22 cellular contexts compared by ENCODE assay signal in genomic region chr17:16952401-16952800, GRCh38. TPM values are rescaled to one million over a fixed set of nuclear protein-coding genes. Genes with fewer than 3 reads are reported as not detected.
DNase-seq lines count a peak whose midpoint lies in the region; ATAC-seq and TF ChIP-seq lines count a peak whose summit lies in the region.
"Had no signal": no experiment of that assay in that cellular context is flagged by ENCODE, and none has a peak within 500 bp of the region (broad histone marks: within the 10 kb centered on the region; RNA-seq: fewer than 3 reads in every experiment).

No MANE protein-coding gene starts in this region.

- intact Hi-C loops in activated CD8-positive, alpha-beta T cell treated with anti-CD3 and anti-CD28 coated beads for 36 hours (cut with micrococcal nuclease): no loop called here

- ATAC-seq in activated CD8-positive, alpha-beta T cell treated with anti-CD3 and anti-CD28 coated beads, Interleukin-2, amount 10 ng/mL, durations not matched to agents 7 days and 5 days: no peak
- no peak for ATAC-seq in activated CD8-positive, alpha-beta T cell treated with anti-CD3 and anti-CD28 coated beads for 36 hours
- ATAC-seq in stimulated activated memory B cell treated with anti-CD40 and anti-IgM and Interleukin-4, amounts not matched to agents 10 μg/mL and 1 μg/mL and 100 μg/mL, for 72 hours: no peak
- ATAC-seq: GM23338, HCT116 had no signal

- in situ Hi-C loops in GM18951 (cut with MboI; ENCODE audit: low sequenced_read_pairs, unreplicated experiment): no loop called here

- POLR2A ChIA-PET in activated CD8-positive, alpha-beta T cell treated with anti-CD3 and anti-CD28 coated beads, Interleukin-2, amount 10 ng/mL, durations not matched to agents 7 days and 5 days (lab: Charles Lee): no interaction called here
- POLR2A ChIA-PET in activated CD8-positive, alpha-beta T cell treated with anti-CD3 and anti-CD28 coated beads for 36 hours (lab: Charles Lee): no interaction called here

- H3K36me3 Mint-ChIP-seq in activated CD8-positive, alpha-beta T cell treated with anti-CD3 and anti-CD28 coated beads, Interleukin-2, amount 10 ng/mL, durations not matched to agents 7 days and 5 days (ENCODE audit: low read depth): peaks cover 3% of the 10 kb centered on the region
- H3K36me3 Mint-ChIP-seq in activated CD8-positive, alpha-beta T cell treated with anti-CD3 and anti-CD28 coated beads for 36 hours (ENCODE audit: low read depth): peaks cover 2% of the 10 kb centered on the region
- H3K36me3 Mint-ChIP-seq in stimulated activated memory B cell treated with anti-CD40 and anti-IgM and Interleukin-4, amounts not matched to agents 10 μg/mL and 1 μg/mL and 100 μg/mL, for 72 hours: peaks cover 95% of the 10 kb centered on the region

- CTCF ChIA-PET in activated CD8-positive, alpha-beta T cell treated with anti-CD3 and anti-CD28 coated beads, Interleukin-2, amount 10 ng/mL, durations not matched to agents 7 days and 5 days (lab: Charles Lee): no interaction called here
- CTCF ChIA-PET in activated CD8-positive, alpha-beta T cell treated with anti-CD3 and anti-CD28 coated beads for 36 hours (lab: Charles Lee): interaction anchor here (0.7 kb wide), 1 partner anchor 39 kb away, joined by 4 read pairs; no protein-coding TSS in a partner anchor

- no peak overlapping the region for H3K27ac Mint-ChIP-seq in activated CD8-positive, alpha-beta T cell treated with anti-CD3 and anti-CD28 coated beads, Interleukin-2, amount 10 ng/mL, durations not matched to agents 7 days and 5 days
- no peak overlapping the region for H3K27ac Mint-ChIP-seq in activated CD8-positive, alpha-beta T cell treated with anti-CD3 and anti-CD28 coated beads for 36 hours
- H3K27ac Mint-ChIP-seq in stimulated activated memory B cell treated with anti-CD40 and anti-IgM and Interleukin-4, amounts not matched to agents 10 μg/mL and 1 μg/mL and 100 μg/mL, for 72 hours: peak overlapping the region; percentile 98
- H3K27ac Mint-ChIP-seq: GM23338 had no signal

- no peak overlapping the region for H3K4me3 Mint-ChIP-seq in activated CD8-positive, alpha-beta T cell treated with anti-CD3 and anti-CD28 coated beads, Interleukin-2, amount 10 ng/mL, durations not matched to agents 7 days and 5 days
- no peak overlapping the region for H3K4me3 Mint-ChIP-seq in activated CD8-positive, alpha-beta T cell treated with anti-CD3 and anti-CD28 coated beads for 36 hours
- no peak overlapping the region for H3K4me3 Mint-ChIP-seq in stimulated activated memory B cell treated with anti-CD40 and anti-IgM and Interleukin-4, amounts not matched to agents 10 μg/mL and 1 μg/mL and 100 μg/mL, for 72 hours
- H3K4me3 Mint-ChIP-seq: GM23338 had no signal

- DNase-seq in activated CD8-positive, alpha-beta T cell treated with anti-CD3 and anti-CD28 coated beads, Interleukin-2, amount 10 ng/mL, durations not matched to agents 7 days and 5 days: peak; percentile 6
- no peak for DNase-seq in activated CD8-positive, alpha-beta T cell treated with anti-CD3 and anti-CD28 coated beads for 36 hours
- DNase-seq in mesenteric fat pad (ENCODE audit: low spot score): peak; percentile 82
- no peak for DNase-seq in NCI-H1417 treated with DMSO at 0.1 percent for 48 hours (lab: John Stamatoyannopoulos, UW)
- DNase-seq in GM19240 (ENCODE audit: insufficient read length, low spot score): no peak
- no peak for DNase-seq in hypothalamus (lab: John Stamatoyannopoulos, UW)
- DNase-seq: 8988T, DMS53, GDM1, MV-4-11, NCI-H1105 treated with DMSO at 0.1 percent for 48 hours, NCI-H1694, NCI-H2081, NCI-H2171, NCI-H345, NCI-H524, OCI-M1, SJCRH30 had no signal

- TF ChIP-seq POLR2A in GM18951 (IDR thresholded peaks at IDR 0.05; ENCODE audit: extremely low read depth, insufficient read depth, insufficient read length): peak; percentile 29

- peaks cover 22% of the 10 kb centered on the region for H3K27me3 Mint-ChIP-seq in activated CD8-positive, alpha-beta T cell treated with anti-CD3 and anti-CD28 coated beads, Interleukin-2, amount 10 ng/mL, durations not matched to agents 7 days and 5 days (ENCODE audit: low read depth)
- H3K27me3 Mint-ChIP-seq in activated CD8-positive, alpha-beta T cell treated with anti-CD3 and anti-CD28 coated beads for 36 hours: peaks cover 29% of the 10 kb centered on the region
- H3K27me3 Mint-ChIP-seq in stimulated activated memory B cell treated with anti-CD40 and anti-IgM and Interleukin-4, amounts not matched to agents 10 μg/mL and 1 μg/mL and 100 μg/mL, for 72 hours: no peaks in the 10 kb centered on the region

- TF ChIP-seq CTCF in activated CD8-positive, alpha-beta T cell treated with anti-CD3 and anti-CD28 coated beads for 36 hours (IDR thresholded peaks at IDR 0.05): no peak

- peaks cover 9% of the 10 kb centered on the region for H3K9me3 Mint-ChIP-seq in activated CD8-positive, alpha-beta T cell treated with anti-CD3 and anti-CD28 coated beads, Interleukin-2, amount 10 ng/mL, durations not matched to agents 7 days and 5 days (ENCODE audit: insufficient read depth)
- H3K9me3 Mint-ChIP-seq in activated CD8-positive, alpha-beta T cell treated with anti-CD3 and anti-CD28 coated beads for 36 hours: peaks cover 12% of the 10 kb centered on the region
- H3K9me3 Mint-ChIP-seq in stimulated activated memory B cell treated with anti-CD40 and anti-IgM and Interleukin-4, amounts not matched to agents 10 μg/mL and 1 μg/mL and 100 μg/mL, for 72 hours: peaks cover 12% of the 10 kb centered on the region

- no peaks in the 10 kb centered on the region for H3K4me1 Mint-ChIP-seq in activated CD8-positive, alpha-beta T cell treated with anti-CD3 and anti-CD28 coated beads, Interleukin-2, amount 10 ng/mL, durations not matched to agents 7 days and 5 days (ENCODE audit: low read depth)
- no peaks in the 10 kb centered on the region for H3K4me1 Mint-ChIP-seq in activated CD8-positive, alpha-beta T cell treated with anti-CD3 and anti-CD28 coated beads for 36 hours (ENCODE audit: low read depth)
- peaks cover 80% of the 10 kb centered on the region for H3K4me1 Mint-ChIP-seq in stimulated activated memory B cell treated with anti-CD40 and anti-IgM and Interleukin-4, amounts not matched to agents 10 μg/mL and 1 μg/mL and 100 μg/mL, for 72 hours
- H3K4me1 Mint-ChIP-seq: GM23338 had no signal

RNA-seq across cellular contexts. Expression of gene TNFRSF13B, which starts 19.5 kb away (rescaled TPM):
- total RNA-seq in activated CD8-positive, alpha-beta T cell treated with anti-CD3 and anti-CD28 coated beads, Interleukin-2, amount 10 ng/mL, durations not matched to agents 7 days and 5 days: not detected
- total RNA-seq in activated CD8-positive, alpha-beta T cell treated with anti-CD3 and anti-CD28 coated beads for 36 hours: not detected
- total RNA-seq in mesenteric fat pad: not detected
- total RNA-seq: GM23338, SJCRH30 had no signal

Comparison
In these comparisons a context has a peak if more than half of its experiments do, and no peak if none do; other contexts are left out.
1. DNase-seq: peak in activated CD8-positive, alpha-beta T cell treated with anti-CD3 and anti-CD28 coated beads, Interleukin-2, amount 10 ng/mL, durations not matched to agents 7 days and 5 days (single experiment) and mesenteric fat pad (single experiment); none in activated CD8-positive, alpha-beta T cell treated with anti-CD3 and anti-CD28 coated beads for 36 hours (single experiment), NCI-H1417 treated with DMSO at 0.1 percent for 48 hours (single experiment), GM19240 (single experiment) and hypothalamus (0 of 51).